ENCODE assay signal across 30 cellular contexts in genomic region chr18:46573156-46573555, GRCh38.
"Had no signal": no experiment of that assay in that cellular context is flagged by ENCODE, and none has a peak within 500 bp of the region (broad histone marks: within the 10 kb centered on the region; RNA-seq: fewer than 3 reads in every experiment).

No MANE protein-coding gene starts in this region.

- H3K36me3 Mint-ChIP-seq: activated CD4-positive, alpha-beta memory T cell treated with anti-CD3 and anti-CD28 coated beads for 36 hours; activated CD8-positive, alpha-beta memory T cell treated with anti-CD3 and anti-CD28 coated beads, Interleukin-2, amount 10 ng/mL, durations not matched to agents 7 days and 5 days; activated naive CD4-positive, alpha-beta T cell treated with anti-CD3 and anti-CD28 coated beads, Interleukin-2, amount 10 ng/mL, durations not matched to agents 7 days and 5 days; activated naive CD4-positive, alpha-beta T cell treated with anti-CD3 and anti-CD28 coated beads, Interleukin-2, amount 50 U/mL, for 72 hours; activated naive CD8-positive, alpha-beta T cell treated with anti-CD3 and anti-CD28 coated beads, Interleukin-2, amount 10 ng/mL, durations not matched to agents 7 days and 5 days had no signal

- H3K4me1 ChIP-seq: esophagus squamous epithelium, gastroesophageal sphincter had no signal

- H3K4me3 ChIP-seq: coronary artery, dorsolateral prefrontal cortex, esophagus squamous epithelium, gastroesophageal sphincter had no signal

- H3K27ac ChIP-seq: brain microvascular endothelial cell, coronary artery, dorsolateral prefrontal cortex, esophagus squamous epithelium, gastroesophageal sphincter, WERI-Rb-1 had no signal

- H3K27me3 ChIP-seq: brain microvascular endothelial cell, esophagus squamous epithelium, gastroesophageal sphincter had no signal

- H3K4me3 Mint-ChIP-seq: activated B cell treated with CpG ODN at 0.5 μM for 24 hours; activated CD4-positive, alpha-beta memory T cell treated with anti-CD3 and anti-CD28 coated beads for 36 hours; activated CD8-positive, alpha-beta memory T cell treated with anti-CD3 and anti-CD28 coated beads, Interleukin-2, amount 10 ng/mL, durations not matched to agents 7 days and 5 days; activated CD8-positive, alpha-beta T cell treated with anti-CD3 and anti-CD28 coated beads, Interleukin-2, amount 10 ng/mL, durations not matched to agents 7 days and 5 days; activated naive CD4-positive, alpha-beta T cell treated with anti-CD3 and anti-CD28 coated beads, Interleukin-2, amount 10 ng/mL, durations not matched to agents 7 days and 5 days; activated naive CD8-positive, alpha-beta T cell treated with anti-CD3 and anti-CD28 coated beads, Interleukin-2, amount 10 ng/mL, durations not matched to agents 7 days and 5 days; activated T-helper 1 cell treated with anti-CD3 and anti-CD28 coated beads, Interleukin-12 subunit alpha, Interleukin-12 subunit beta, Interleukin-2, Interleukin-4 antibody, amounts not matched to agents 30 ng/mL and 10 ng/mL and 1 ng/mL, durations not matched to agents 14 hours and 24 hours and 36 hours; central memory CD8-positive, alpha-beta T cell; dendritic cell treated with granulocyte-macrophage colony-stimulating factor and Interleukin-4, amounts not matched to agents 40 ng/mL and 50 ng/mL, for 4 days; effector memory CD8-positive, alpha-beta T cell; T-helper 17 cell; T-helper 2 cell treated with Interferon-gamma antibody and Interleukin-4, amounts not matched to agents 5 μg/mL and 100 μg/mL, for 36 hours had no signal

- H3K27me3 Mint-ChIP-seq: activated naive CD4-positive, alpha-beta T cell treated with anti-CD3 and anti-CD28 coated beads, Interleukin-2, amount 10 ng/mL, durations not matched to agents 7 days and 5 days; dendritic cell treated with granulocyte-macrophage colony-stimulating factor and Interleukin-4, amounts not matched to agents 40 ng/mL and 50 ng/mL, for 4 days had no signal

- H3K27ac Mint-ChIP-seq: activated B cell treated with CpG ODN at 0.5 μM for 24 hours; activated CD4-positive, alpha-beta memory T cell treated with anti-CD3 and anti-CD28 coated beads for 36 hours; activated CD8-positive, alpha-beta memory T cell treated with anti-CD3 and anti-CD28 coated beads, Interleukin-2, amount 10 ng/mL, durations not matched to agents 7 days and 5 days; activated CD8-positive, alpha-beta T cell treated with anti-CD3 and anti-CD28 coated beads, Interleukin-2, amount 10 ng/mL, durations not matched to agents 7 days and 5 days; activated naive CD4-positive, alpha-beta T cell treated with anti-CD3 and anti-CD28 coated beads, Interleukin-2, amount 10 ng/mL, durations not matched to agents 7 days and 5 days; activated naive CD4-positive, alpha-beta T cell treated with anti-CD3 and anti-CD28 coated beads, Interleukin-2, amount 50 U/mL, for 72 hours; activated naive CD8-positive, alpha-beta T cell treated with anti-CD3 and anti-CD28 coated beads, Interleukin-2, amount 10 ng/mL, durations not matched to agents 7 days and 5 days; activated T-helper 1 cell treated with anti-CD3 and anti-CD28 coated beads, Interleukin-12 subunit alpha, Interleukin-12 subunit beta, Interleukin-2, Interleukin-4 antibody, amounts not matched to agents 30 ng/mL and 10 ng/mL and 1 ng/mL, durations not matched to agents 14 hours and 24 hours and 36 hours; activated T-helper 2 cell treated with anti-CD3 and anti-CD28 coated beads, Interferon-gamma antibody, Interleukin-2, Interleukin-4, amounts not matched to agents 10 μg/mL and 5 μg/mL and 100 μg/mL, durations not matched to agents 14 hours and 24 hours and 36 hours; dendritic cell treated with granulocyte-macrophage colony-stimulating factor and Interleukin-4, amounts not matched to agents 40 ng/mL and 50 ng/mL, for 4 days; effector memory CD8-positive, alpha-beta T cell; T-helper 17 cell; T-helper 2 cell treated with Interferon-gamma antibody and Interleukin-4, amounts not matched to agents 5 μg/mL and 100 μg/mL, for 36 hours had no signal

- DNase-seq: activated B cell treated with CpG ODN at 0.5 μM for 24 hours; activated CD4-positive, alpha-beta memory T cell treated with anti-CD3 and anti-CD28 coated beads for 36 hours; activated CD4-positive, alpha-beta T cell treated with anti-CD3 and anti-CD28 coated beads for 48 hours; activated CD8-positive, alpha-beta memory T cell treated with anti-CD3 and anti-CD28 coated beads, Interleukin-2, amount 10 ng/mL, durations not matched to agents 7 days and 5 days; activated CD8-positive, alpha-beta memory T cell treated with anti-CD3 and anti-CD28 coated beads, Interleukin-2, amount 50 U/mL, for 4 hours; activated CD8-positive, alpha-beta T cell treated with anti-CD3 and anti-CD28 coated beads, Interleukin-2, amount 10 ng/mL, durations not matched to agents 7 days and 5 days; activated effector memory CD4-positive, alpha-beta T cell treated with anti-CD3 and anti-CD28 coated beads, Interleukin-2, amount 50 U/mL, for 16 hours; activated naive CD4-positive, alpha-beta T cell treated with anti-CD3 and anti-CD28 coated beads, Interleukin-2, amount 10 ng/mL, durations not matched to agents 7 days and 5 days; activated naive CD8-positive, alpha-beta T cell treated with anti-CD3 and anti-CD28 coated beads, Interleukin-2, amount 10 ng/mL, durations not matched to agents 7 days and 5 days; activated T-cell treated with anti-CD3 and anti-CD28 coated beads, Interleukin-2, amount 50 U/mL, for 1 hour; activated T-cell treated with anti-CD3 and anti-CD28 coated beads, Interleukin-2, amount 50 U/mL, for 48 hours; brain microvascular endothelial cell; dorsolateral prefrontal cortex; effector CD4-positive, alpha-beta T cell; effector memory CD8-positive, alpha-beta T cell; erythroblast; esophagus squamous epithelium; foreskin melanocyte; T-helper 1 cell; T-helper 17 cell; T1000 had no signal

- H3K4me1 Mint-ChIP-seq: activated B cell treated with CpG ODN at 0.5 μM for 24 hours; activated CD8-positive, alpha-beta memory T cell treated with anti-CD3 and anti-CD28 coated beads, Interleukin-2, amount 10 ng/mL, durations not matched to agents 7 days and 5 days; activated naive CD4-positive, alpha-beta T cell treated with anti-CD3 and anti-CD28 coated beads, Interleukin-2, amount 10 ng/mL, durations not matched to agents 7 days and 5 days; activated naive CD8-positive, alpha-beta T cell treated with anti-CD3 and anti-CD28 coated beads, Interleukin-2, amount 10 ng/mL, durations not matched to agents 7 days and 5 days; central memory CD8-positive, alpha-beta T cell; T-helper 17 cell had no signal

- H3K36me3 ChIP-seq: brain microvascular endothelial cell, esophagus squamous epithelium, gastroesophageal sphincter, WERI-Rb-1 had no signal

- H3K9me3 Mint-ChIP-seq: activated B cell treated with CpG ODN at 0.5 μM for 24 hours; activated CD4-positive, alpha-beta memory T cell treated with anti-CD3 and anti-CD28 coated beads for 36 hours; activated naive CD4-positive, alpha-beta T cell treated with anti-CD3 and anti-CD28 coated beads, Interleukin-2, amount 10 ng/mL, durations not matched to agents 7 days and 5 days; activated naive CD4-positive, alpha-beta T cell treated with anti-CD3 and anti-CD28 coated beads, Interleukin-2, amount 50 U/mL, for 72 hours; activated naive CD8-positive, alpha-beta T cell treated with anti-CD3 and anti-CD28 coated beads, Interleukin-2, amount 10 ng/mL, durations not matched to agents 7 days and 5 days; activated T-helper 1 cell treated with anti-CD3 and anti-CD28 coated beads, Interleukin-12 subunit alpha, Interleukin-12 subunit beta, Interleukin-2, Interleukin-4 antibody, amounts not matched to agents 30 ng/mL and 10 ng/mL and 1 ng/mL, durations not matched to agents 14 hours and 24 hours and 36 hours; activated T-helper 2 cell treated with anti-CD3 and anti-CD28 coated beads, Interferon-gamma antibody, Interleukin-2, Interleukin-4, amounts not matched to agents 10 μg/mL and 5 μg/mL and 100 μg/mL, durations not matched to agents 14 hours and 24 hours and 36 hours; central memory CD8-positive, alpha-beta T cell; dendritic cell treated with granulocyte-macrophage colony-stimulating factor and Interleukin-4, amounts not matched to agents 40 ng/mL and 50 ng/mL, for 4 days; effector memory CD8-positive, alpha-beta T cell; T-helper 2 cell treated with Interferon-gamma antibody and Interleukin-4, amounts not matched to agents 5 μg/mL and 100 μg/mL, for 36 hours had no signal

- H3K9me3 ChIP-seq: esophagus squamous epithelium, gastroesophageal sphincter had no signal
